Comparison of ENCODE assay signal across 21 cellular contexts in the genomic region with DNA sequence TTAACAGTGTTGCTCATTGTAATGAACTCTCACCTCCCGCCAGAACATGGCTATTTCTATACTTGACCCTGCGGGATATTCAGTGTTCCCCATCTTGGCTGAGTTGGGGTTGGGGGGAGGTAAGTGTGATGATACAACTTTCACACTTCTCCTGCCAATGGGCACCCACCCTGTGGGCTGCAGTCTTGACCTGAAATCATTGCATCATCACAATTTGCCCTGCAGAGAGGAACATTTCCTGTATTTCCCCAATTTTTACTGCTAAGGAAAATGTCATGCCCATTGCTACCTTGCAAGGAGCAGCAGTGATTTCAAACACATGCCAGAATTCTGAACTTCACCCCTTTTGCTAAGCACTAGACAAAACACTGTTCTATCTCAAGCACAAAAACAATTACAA.
A peak's percentile ranks its signal among the peaks of the same experiment; 100 is the strongest.
DNase-seq lines count a peak whose midpoint lies in the region; ATAC-seq, FAIRE-seq and TF ChIP-seq lines count a peak whose summit lies in the region.
"Had no signal": no experiment of that assay in that cellular context is flagged by ENCODE, and none has a peak within 500 bp of the region (broad histone marks: within the 10 kb centered on the region; RNA-seq: fewer than 3 reads in every experiment).

No MANE protein-coding gene starts in this region.

- no peak overlapping the region for H3K9ac ChIP-seq in K562 (ENCODE audit: insufficient read depth in 1 of 2, low read depth in 2 of 2, low read length in 2 of 2)
- H3K9ac ChIP-seq: BLaER1 had no signal

- H3K4me3 Mint-ChIP-seq in activated CD8-positive, alpha-beta memory T cell treated with anti-CD3 and anti-CD28 coated beads, Interleukin-2, amount 10 ng/mL, durations not matched to agents 7 days and 5 days = no peak overlapping the region
- H3K4me3 Mint-ChIP-seq: B cell; CD4-positive, CD25-positive, alpha-beta regulatory T cell; CD8-positive, alpha-beta T cell had no signal

- no peaks in the 10 kb centered on the region for H3K27me3 ChIP-seq in K562 (ENCODE audit: control insufficient read depth in 2 of 2, insufficient read depth in 2 of 2, low read length in 2 of 2)
- H3K27me3 ChIP-seq: BLaER1 had no signal

- no peak for FAIRE-seq in K562 (lab: Jason Lieb, UNC)
- FAIRE-seq: A204.1, G401.6, GM12892, H54 had no signal

- TF ChIP-seq POLR2A in K562 (conservative IDR thresholded peaks at IDR 0.05) = no peak

- BruUV-seq in K562 (replicated peaks; lab: Mats Ljungman, UMichigan) = no TSS peak

- no peak for ATAC-seq in activated CD8-positive, alpha-beta memory T cell treated with anti-CD3 and anti-CD28 coated beads, Interleukin-2, amount 10 ng/mL, durations not matched to agents 7 days and 5 days
- no peak for ATAC-seq in K562
- ATAC-seq in left ventricle myocardium superior = no peak
- ATAC-seq: CD8-positive, alpha-beta T cell had no signal

- H3K27ac Mint-ChIP-seq in activated CD8-positive, alpha-beta memory T cell treated with anti-CD3 and anti-CD28 coated beads, Interleukin-2, amount 10 ng/mL, durations not matched to agents 7 days and 5 days = no peak overlapping the region
- H3K27ac Mint-ChIP-seq: B cell; CD4-positive, CD25-positive, alpha-beta regulatory T cell; CD8-positive, alpha-beta T cell had no signal

- H3K9me1 ChIP-seq in K562 (ENCODE audit: control insufficient read depth, insufficient read depth, low read length) = no peaks in the 10 kb centered on the region

- H3K9me3 Mint-ChIP-seq in activated CD8-positive, alpha-beta memory T cell treated with anti-CD3 and anti-CD28 coated beads, Interleukin-2, amount 10 ng/mL, durations not matched to agents 7 days and 5 days (ENCODE audit: low read depth) = no peaks in the 10 kb centered on the region
- H3K9me3 Mint-ChIP-seq: CD8-positive, alpha-beta T cell had no signal

- no peak overlapping the region for H3K4me3 ChIP-seq in K562
- H3K4me3 ChIP-seq: BLaER1 had no signal

- no peak for TF ChIP-seq EP300 in K562 (IDR thresholded peaks at IDR 0.05; ENCODE audit: low read length)

- no peaks in the 10 kb centered on the region for H3K4me1 Mint-ChIP-seq in activated CD8-positive, alpha-beta memory T cell treated with anti-CD3 and anti-CD28 coated beads, Interleukin-2, amount 10 ng/mL, durations not matched to agents 7 days and 5 days
- H3K4me1 Mint-ChIP-seq: B cell; CD4-positive, CD25-positive, alpha-beta regulatory T cell had no signal

- no peaks in the 10 kb centered on the region for H3K79me2 ChIP-seq in K562 (ENCODE audit: control insufficient read depth, insufficient read depth, low read length)

- peak; percentile 11 for DNase-seq in activated CD8-positive, alpha-beta memory T cell treated with anti-CD3 and anti-CD28 coated beads, Interleukin-2, amount 10 ng/mL, durations not matched to agents 7 days and 5 days
- no peak for DNase-seq in activated CD8-positive, alpha-beta memory T cell treated with anti-CD3 and anti-CD28 coated beads for 24 hours
- DNase-seq in K562 (ENCODE audit: extremely low read depth in 1 of 4, low spot score in 3 of 4) = no peak
- DNase-seq in posterior vena cava (ENCODE audit: low spot score) = peak; percentile 7
- DNase-seq in globus pallidus (ENCODE audit: low spot score) = no peak
- no peak for DNase-seq in left ventricle myocardium superior
- DNase-seq: Caco-2; CD4-positive, CD25-positive, alpha-beta regulatory T cell; CD8-positive, alpha-beta T cell; DMS153; DND-41; GOT3; HCEC 1CT had no signal

- CTCF ChIA-PET in activated CD8-positive, alpha-beta memory T cell treated with anti-CD3 and anti-CD28 coated beads, Interleukin-2, amount 10 ng/mL, durations not matched to agents 7 days and 5 days (lab: Charles Lee) = no interaction called here
- CTCF ChIA-PET in K562 (lab: Yijun Ruan, JAX; ENCODE audit: low intra/inter-chr PET ratio) = no interaction called here

- TF ChIP-seq CTCF in K562 (IDR thresholded peaks at IDR 0.05 in 2 of 3, conservative IDR thresholded peaks at IDR 0.05 in 1 of 3; ENCODE audit: insufficient read depth in 2 of 3, low read depth in 1 of 3, low read length in 3 of 3) = no peak

- no peaks in the 10 kb centered on the region for H3K36me3 Mint-ChIP-seq in activated CD8-positive, alpha-beta memory T cell treated with anti-CD3 and anti-CD28 coated beads, Interleukin-2, amount 10 ng/mL, durations not matched to agents 7 days and 5 days
- H3K36me3 Mint-ChIP-seq: CD4-positive, CD25-positive, alpha-beta regulatory T cell had no signal

- no peak overlapping the region for H2AFZ ChIP-seq in K562 (ENCODE audit: low read depth, low read length)

- H3K9me3 ChIP-seq in K562 (replicated peaks; ENCODE audit: control insufficient read depth, insufficient read depth, low read depth, low read length) = no peaks in the 10 kb centered on the region
- H3K9me3 ChIP-seq: BLaER1, Caco-2 had no signal

- intact Hi-C loops in K562 (cut with micrococcal nuclease) (no loop called here), posterior vena cava (cut with DNase I) (no loop called here), left ventricle myocardium superior (cut with micrococcal nuclease) (no loop called here)

- POLR2A ChIA-PET in K562 (lab: Yijun Ruan, JAX) = no interaction called here

- in situ Hi-C loops in K562 (cut with MboI) = no loop called here

- H4K20me1 ChIP-seq in K562 (replicated peaks; ENCODE audit: control insufficient read depth, insufficient read depth, low read length) = no peaks in the 10 kb centered on the region; the same call in 1 of the 2 replicates
- H4K20me1 ChIP-seq: BLaER1 had no signal

- peaks cover 61% of the 10 kb centered on the region for H3K36me3 ChIP-seq in K562 (ENCODE audit: control insufficient read depth, insufficient read depth, low read length)

- H3K4me2 ChIP-seq in K562 (ENCODE audit: insufficient read depth, low read length) = no peak overlapping the region
- H3K4me2 ChIP-seq: BLaER1 had no signal

- 86% methylated on average over 2 of the region's 2 CpGs for WGBS in K562 (ENCODE audit: insufficient coverage, low coverage, missing lambda C conversion rate)

- no peak overlapping the region for H3K27ac ChIP-seq in K562 (ENCODE audit: extremely low read depth, low read depth, low read length)
- H3K27ac ChIP-seq: 22Rv1, BLaER1, C4-2B had no signal

- TF ChIP-seq RAD21 in K562 (CRISPR knock-in tag; conservative IDR thresholded peaks at IDR 0.05 in 1 of 2, IDR thresholded peaks at IDR 0.05 in 1 of 2) = no peak

- H3K4me1 ChIP-seq in K562 (replicated peaks in 1 of 2; ENCODE audit: control insufficient read depth in 2 of 2, insufficient read depth in 2 of 2, low read length in 2 of 2) = peaks cover 0 to 3% of the 10 kb centered on the region in 2 experiments; a peak in 2 of 5 replicates
- H3K4me1 ChIP-seq: BLaER1, Caco-2 had no signal

- H3K27me3 Mint-ChIP-seq in activated CD8-positive, alpha-beta memory T cell treated with anti-CD3 and anti-CD28 coated beads, Interleukin-2, amount 10 ng/mL, durations not matched to agents 7 days and 5 days = peaks cover 3% of the 10 kb centered on the region
- H3K27me3 Mint-ChIP-seq: B cell had no signal

TF ChIP-seq in K562, 482 proteins besides CTCF, POLR2A, EP300 and RAD21:
- no peak for TF ChIP-seq ZNF699 (CRISPR knock-in tag; IDR thresholded peaks at IDR 0.05; ENCODE audit: insufficient replicate concordance)
- no peak for TF ChIP-seq ZNF133 (CRISPR knock-in tag; IDR thresholded peaks at IDR 0.05)
- TF ChIP-seq RFX5 (IDR thresholded peaks at IDR 0.05; ENCODE audit: low read depth, low read length) = no peak
- no peak for TF ChIP-seq RFX1 (IDR thresholded peaks at IDR 0.05)
- no peak for TF ChIP-seq NUFIP1 (IDR thresholded peaks at IDR 0.05; ENCODE audit: partially characterized antibody)
- no peak for TF ChIP-seq POLR2AphosphoS5 (IDR thresholded peaks at IDR 0.05; ENCODE audit: control insufficient read depth, insufficient read depth, low read depth, low read length)
- TF ChIP-seq ZNF217 (CRISPR knock-in tag; IDR thresholded peaks at IDR 0.05) = no peak
- TF ChIP-seq CEBPG (CRISPR knock-in tag; IDR thresholded peaks at IDR 0.05) = no peak
- peak in 1 of 2 experiments; percentile 46; a peak in 2 of 4 replicates for TF ChIP-seq CEBPG (tag; conservative IDR thresholded peaks at IDR 0.05 in 1 of 2, IDR thresholded peaks at IDR 0.05 in 1 of 2)
- TF ChIP-seq ESRRA (IDR thresholded peaks at IDR 0.05; ENCODE audit: borderline replicate concordance, low read depth) = no peak
- TF ChIP-seq, protein P1, sequence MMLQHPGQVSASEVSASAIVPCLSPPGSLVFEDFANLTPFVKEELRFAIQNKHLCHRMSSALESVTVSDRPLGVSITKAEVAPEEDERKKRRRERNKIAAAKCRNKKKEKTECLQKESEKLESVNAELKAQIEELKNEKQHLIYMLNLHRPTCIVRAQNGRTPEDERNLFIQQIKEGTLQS (IDR thresholded peaks at IDR 0.05) = peak; percentile 66
- TF ChIP-seq, protein P1 (CRISPR knock-in tag; conservative IDR thresholded peaks at IDR 0.05) = no peak
- no peak for TF ChIP-seq PKNOX1 (IDR thresholded peaks at IDR 0.05)

Comparison
In these comparisons a context has a peak if more than half of its experiments do, and no peak if none do; other contexts are left out.
1. DNase-seq: peak in activated CD8-positive, alpha-beta memory T cell treated with anti-CD3 and anti-CD28 coated beads, Interleukin-2, amount 10 ng/mL, durations not matched to agents 7 days and 5 days (single experiment) and posterior vena cava (single experiment); none in activated CD8-positive, alpha-beta memory T cell treated with anti-CD3 and anti-CD28 coated beads for 24 hours (single experiment), K562 (0 of 4), globus pallidus (single experiment) and left ventricle myocardium superior (single experiment).